Comparison of ENCODE assay signal across 17 cellular contexts in genomic region chr6:140602843-140603242, GRCh38.
"Had no signal": no experiment of that assay in that cellular context is flagged by ENCODE, and none has a peak within 500 bp of the region (broad histone marks: within the 10 kb centered on the region; RNA-seq: fewer than 3 reads in every experiment).

No MANE protein-coding gene starts in this region.

- H3K9me3 ChIP-seq: body of pancreas, psoas muscle, stomach had no signal

- H3K4me1 ChIP-seq: body of pancreas, psoas muscle, stomach had no signal

- H3K9me3 Mint-ChIP-seq: activated naive CD8-positive, alpha-beta T cell treated with anti-CD3 and anti-CD28 coated beads, Interleukin-2, amount 50 U/mL, for 24 hours; activated T-helper 1 cell treated with anti-CD3 and anti-CD28 coated beads, Interleukin-12 subunit alpha, Interleukin-12 subunit beta, Interleukin-2, Interleukin-4 antibody, amounts not matched to agents 30 ng/mL and 10 ng/mL and 1 ng/mL, durations not matched to agents 14 hours and 24 hours and 36 hours; central memory CD8-positive, alpha-beta T cell had no signal

- H3K27me3 Mint-ChIP-seq: central memory CD8-positive, alpha-beta T cell had no signal

- DNase-seq: activated CD4-positive, alpha-beta T cell treated with anti-CD3 and anti-CD28 coated beads for 48 hours; activated naive CD4-positive, alpha-beta T cell; activated naive CD8-positive, alpha-beta T cell treated with anti-CD3 and anti-CD28 coated beads, Interleukin-2, amount 50 U/mL, for 24 hours; body of pancreas; effector memory CD4-positive, alpha-beta T cell; hypothalamus; left cardiac atrium; naive thymus-derived CD4-positive, alpha-beta T cell; psoas muscle; stimulated activated CD4-positive, alpha-beta T cell treated with anti-CD3 and anti-CD28 coated beads, Interleukin-15, amount 100 ng/mL, for 24 hours; stimulated activated CD4-positive, alpha-beta T cell treated with anti-CD3 and anti-CD28 coated beads, Interleukin-4, amount 100 ng/mL, for 4 hours; stomach had no signal

- H3K27ac ChIP-seq: body of pancreas, epithelial cell of prostate, psoas muscle, stomach had no signal

- H3K36me3 ChIP-seq: stomach had no signal

- H3K4me3 Mint-ChIP-seq: activated naive CD8-positive, alpha-beta T cell treated with anti-CD3 and anti-CD28 coated beads, Interleukin-2, amount 50 U/mL, for 24 hours; activated T-helper 1 cell treated with anti-CD3 and anti-CD28 coated beads, Interleukin-12 subunit alpha, Interleukin-12 subunit beta, Interleukin-2, Interleukin-4 antibody, amounts not matched to agents 30 ng/mL and 10 ng/mL and 1 ng/mL, durations not matched to agents 14 hours and 24 hours and 36 hours; central memory CD8-positive, alpha-beta T cell; naive thymus-derived CD4-positive, alpha-beta T cell; WTC11 had no signal

- H3K4me1 Mint-ChIP-seq: activated naive CD8-positive, alpha-beta T cell treated with anti-CD3 and anti-CD28 coated beads, Interleukin-2, amount 50 U/mL, for 24 hours; central memory CD8-positive, alpha-beta T cell; naive thymus-derived CD4-positive, alpha-beta T cell had no signal

- H3K4me3 ChIP-seq: body of pancreas, lung, psoas muscle, stomach had no signal

- H3K27me3 ChIP-seq: body of pancreas, stomach had no signal

- H3K36me3 Mint-ChIP-seq: WTC11 had no signal

- H3K27ac Mint-ChIP-seq: activated naive CD8-positive, alpha-beta T cell treated with anti-CD3 and anti-CD28 coated beads, Interleukin-2, amount 50 U/mL, for 24 hours; activated T-helper 1 cell treated with anti-CD3 and anti-CD28 coated beads, Interleukin-12 subunit alpha, Interleukin-12 subunit beta, Interleukin-2, Interleukin-4 antibody, amounts not matched to agents 30 ng/mL and 10 ng/mL and 1 ng/mL, durations not matched to agents 14 hours and 24 hours and 36 hours; naive thymus-derived CD4-positive, alpha-beta T cell; WTC11 had no signal
